Comparison of ENCODE assay signal across 14 cellular contexts in the genomic region with DNA sequence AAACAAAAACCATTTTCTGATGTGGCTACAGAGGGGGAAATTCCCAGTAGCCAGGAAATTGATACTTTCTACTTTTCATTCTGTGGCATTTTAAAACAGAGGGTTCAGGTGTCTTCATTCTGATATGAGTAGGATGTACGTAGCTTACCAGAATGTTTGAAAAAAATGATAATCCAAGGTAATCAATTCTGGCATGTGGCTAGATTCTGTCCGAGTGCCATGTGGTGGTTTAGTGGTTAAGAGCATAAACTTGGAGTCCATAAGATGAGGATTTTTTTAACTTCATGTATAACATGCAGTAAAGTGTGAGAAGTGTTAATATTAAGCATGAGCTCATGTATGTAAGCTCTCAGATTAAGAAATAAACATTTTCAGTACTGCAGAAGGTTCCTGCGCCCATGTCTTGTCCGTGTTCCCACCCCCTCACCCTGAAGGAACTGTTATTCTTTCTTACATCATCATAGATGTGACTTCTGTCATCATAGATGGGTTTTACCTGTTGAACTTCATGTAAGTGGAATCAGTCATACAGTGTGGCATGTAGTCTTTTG. TPM values are rescaled to one million over a fixed set of nuclear protein-coding genes. Genes with fewer than 3 reads are reported as not detected.
DNase-seq lines count a peak whose midpoint lies in the region; ATAC-seq and TF ChIP-seq lines count a peak whose summit lies in the region.
"Had no signal": no experiment of that assay in that cellular context is flagged by ENCODE, and none has a peak within 500 bp of the region (broad histone marks: within the 10 kb centered on the region; RNA-seq: fewer than 3 reads in every experiment).

No MANE protein-coding gene starts in this region.

- peaks cover 52% of the 10 kb centered on the region for H3K4me1 ChIP-seq in KMS-11 (ENCODE audit: low read depth, poor library complexity, severe bottlenecking)
- peaks cover 65% of the 10 kb centered on the region for H3K4me1 ChIP-seq in neural progenitor cell
- peaks cover 18% of the 10 kb centered on the region; the same call in 1 of the 2 replicates for H3K4me1 ChIP-seq in GM23248 (ENCODE audit: insufficient read depth)

- H3K36me3 ChIP-seq in KMS-11 (ENCODE audit: insufficient read depth) (no peaks in the 10 kb centered on the region), neural progenitor cell (no peaks in the 10 kb centered on the region), GM23248 (ENCODE audit: low read depth) (no peaks in the 10 kb centered on the region)
- H3K36me3 ChIP-seq: suprapubic skin had no signal

- 95 to 99% methylated on average over 4 of the region's 4 CpGs for WGBS in GM23248 (ENCODE audit: low coverage in 1 of 2, low lambda C conversion rate in 2 of 2, missing lambda C conversion rate in 2 of 2), 2 experiments

- H3K36me3 Mint-ChIP-seq in neural progenitor cell: no peaks in the 10 kb centered on the region
- peaks cover 6% of the 10 kb centered on the region for H3K36me3 Mint-ChIP-seq in MCF 10A (ENCODE audit: insufficient read depth, unreplicated experiment)

- CTCF ChIA-PET in MCF 10A (lab: Yijun Ruan, JAX): interaction anchor here (1.0 to 1.1 kb wide), 2 partner anchors 210 kb away, joined by 4 read pairs; no protein-coding TSS in a partner anchor

- H3K79me2 ChIP-seq in KMS-11 (ENCODE audit: insufficient read depth, low read depth) (peaks cover 87% of the 10 kb centered on the region), neural progenitor cell (ENCODE audit: low read depth) (peaks cover 93% of the 10 kb centered on the region), GM23248 (ENCODE audit: insufficient read depth) (peaks cover 92% of the 10 kb centered on the region)

- H3K27ac ChIP-seq in KMS-11 (no peak overlapping the region), neural progenitor cell (no peak overlapping the region), GM23248 (no peak overlapping the region)
- H3K27ac ChIP-seq: suprapubic skin had no signal

- H3K4me3 ChIP-seq in KMS-11 (IDR thresholded peaks at IDR 0.05; ENCODE audit: insufficient read depth, low read depth, low read length) (no peak overlapping the region), neural progenitor cell (no peak overlapping the region), GM23248 (no peak overlapping the region)
- H3K4me3 ChIP-seq: suprapubic skin had no signal

- TF ChIP-seq CTCF in KMS-11 (conservative IDR thresholded peaks at IDR 0.05; ENCODE audit: low read depth, low read length) (no peak), neural progenitor cell (IDR thresholded peaks at IDR 0.05) (no peak), MCF 10A (IDR thresholded peaks at IDR 0.05; ENCODE audit: unreplicated experiment) (no peak)

- H4K20me1 ChIP-seq in KMS-11 (ENCODE audit: insufficient read depth): peaks cover 55% of the 10 kb centered on the region
- H4K20me1 ChIP-seq in neural progenitor cell (ENCODE audit: low read depth): peaks cover 90% of the 10 kb centered on the region
- H4K20me1 ChIP-seq in GM23248 (ENCODE audit: insufficient read depth): no peaks in the 10 kb centered on the region

- no TSS peak for BruUV-seq in MCF 10A (replicated peaks; lab: Mats Ljungman, UMichigan)

- no peak for DNase-seq in activated CD4-positive, CD25-positive, alpha-beta regulatory T cell treated with anti-CD3 and anti-CD28 coated beads, Interleukin-2, amount 50 U/mL, for 72 hours
- peak; percentile 21 for DNase-seq in activated naive CD4-positive, alpha-beta T cell treated with anti-CD3 and anti-CD28 coated beads, Interleukin-2, amount 50 U/mL, for 16 hours
- DNase-seq in neural progenitor cell (ENCODE audit: low spot score) (no peak), MCF 10A (ENCODE audit: unreplicated experiment) (no peak), GM23248 (no peak)
- DNase-seq: 8988T; activated CD4-positive, CD25-positive, alpha-beta regulatory T cell; NCI-H2107; nucleus accumbens had no signal

- intact Hi-C loops in MCF 10A (cut with micrococcal nuclease): no loop called here

- POLR2A ChIA-PET in MCF 10A (lab: Yijun Ruan, JAX): interaction anchor here (1.2 to 1.6 kb wide), 3 partner anchors 10 to 88 kb away, joined by 3 to 6 read pairs (median 3); no protein-coding TSS in a partner anchor

- H3K4me1 Mint-ChIP-seq in neural progenitor cell: peaks cover 27% of the 10 kb centered on the region
- H3K4me1 Mint-ChIP-seq in MCF 10A (ENCODE audit: insufficient read depth, unreplicated experiment): peaks cover 34% of the 10 kb centered on the region

- H3F3A ChIP-seq in neural progenitor cell (ENCODE audit: low read depth) (peaks cover 44% of the 10 kb centered on the region), GM23248 (ENCODE audit: insufficient read depth) (peaks cover 17% of the 10 kb centered on the region; the same call in 1 of the 2 replicates)

- no peak overlapping the region; the same call in 1 of the 2 replicates for H3K9ac ChIP-seq in KMS-11
- no peak overlapping the region for H3K9ac ChIP-seq in neural progenitor cell
- no peak overlapping the region for H3K9ac ChIP-seq in GM23248

- H3K27me3 Mint-ChIP-seq in neural progenitor cell (ENCODE audit: insufficient read depth, low read depth) (peaks cover 3% of the 10 kb centered on the region), MCF 10A (ENCODE audit: insufficient read depth, unreplicated experiment) (no peaks in the 10 kb centered on the region)

- in situ Hi-C loops in GM23248 (cut with MboI): no loop called here

- H2AFZ ChIP-seq in KMS-11 (ENCODE audit: low read depth) (no peak overlapping the region), neural progenitor cell (replicated peaks) (no peak overlapping the region), GM23248 (no peak overlapping the region)

- H3K9me2 ChIP-seq in GM23248 (ENCODE audit: insufficient read depth): no peaks in the 10 kb centered on the region

- H3K4me2 ChIP-seq in KMS-11 (peak overlapping the region; percentile 89), neural progenitor cell (peak overlapping the region; percentile 80), GM23248 (ENCODE audit: unreplicated experiment) (no peak overlapping the region)

- H3K9me3 ChIP-seq in neural progenitor cell (ENCODE audit: low read depth) (no peaks in the 10 kb centered on the region), GM23248 (ENCODE audit: low read depth) (no peaks in the 10 kb centered on the region)
- H3K9me3 ChIP-seq: suprapubic skin had no signal

- no peaks in the 10 kb centered on the region for H3K27me3 ChIP-seq in KMS-11 (ENCODE audit: insufficient read depth, low read depth)
- no peaks in the 10 kb centered on the region for H3K27me3 ChIP-seq in neural progenitor cell
- no peaks in the 10 kb centered on the region for H3K27me3 ChIP-seq in GM23248 (replicated peaks; ENCODE audit: insufficient read depth)
- H3K27me3 ChIP-seq: suprapubic skin had no signal

- ATAC-seq in activated CD4-positive, CD25-positive, alpha-beta regulatory T cell treated with anti-CD3 and anti-CD28 coated beads, Interleukin-2, amount 50 U/mL, for 24 hours: peak; percentile 6 to 14
- ATAC-seq in GM21576 (IDR thresholded peaks at IDR 0.05; ENCODE audit: unreplicated experiment): no peak
- ATAC-seq: esophagus mucosa had no signal

- H3K27ac Mint-ChIP-seq in neural progenitor cell: no peak overlapping the region
- H3K27ac Mint-ChIP-seq in MCF 10A (ENCODE audit: low read depth, unreplicated experiment): no peak overlapping the region

- H3K4me3 Mint-ChIP-seq in neural progenitor cell (no peak overlapping the region), MCF 10A (ENCODE audit: unreplicated experiment) (no peak overlapping the region)

- H3K9me3 Mint-ChIP-seq in neural progenitor cell (no peaks in the 10 kb centered on the region), MCF 10A (ENCODE audit: unreplicated experiment) (no peaks in the 10 kb centered on the region)

RNA-seq across cellular contexts. Expression of gene B3GNT2, which starts 4.5 kb away (rescaled TPM):
- total RNA-seq in neural progenitor cell (ENCODE audit: low replicate concordance) (51.9 and 73.2 TPM in 2 replicates), MCF 10A (2022) (12.3 and 15.3 TPM in 2 replicates)
- total RNA-seq in GM23248 (2014; rRNA removed; shearing (Covaris generic)): 13.4 and 14.2 TPM in 2 replicates
- 11.0 and 11.7 TPM in 2 replicates for polyA plus RNA-seq in GM23248 (2016; fragmentation: Nextera tagmentation; extraction: Ambion mirVana)
